ENCODE assay signal across 16 cellular contexts in the genomic region with DNA sequence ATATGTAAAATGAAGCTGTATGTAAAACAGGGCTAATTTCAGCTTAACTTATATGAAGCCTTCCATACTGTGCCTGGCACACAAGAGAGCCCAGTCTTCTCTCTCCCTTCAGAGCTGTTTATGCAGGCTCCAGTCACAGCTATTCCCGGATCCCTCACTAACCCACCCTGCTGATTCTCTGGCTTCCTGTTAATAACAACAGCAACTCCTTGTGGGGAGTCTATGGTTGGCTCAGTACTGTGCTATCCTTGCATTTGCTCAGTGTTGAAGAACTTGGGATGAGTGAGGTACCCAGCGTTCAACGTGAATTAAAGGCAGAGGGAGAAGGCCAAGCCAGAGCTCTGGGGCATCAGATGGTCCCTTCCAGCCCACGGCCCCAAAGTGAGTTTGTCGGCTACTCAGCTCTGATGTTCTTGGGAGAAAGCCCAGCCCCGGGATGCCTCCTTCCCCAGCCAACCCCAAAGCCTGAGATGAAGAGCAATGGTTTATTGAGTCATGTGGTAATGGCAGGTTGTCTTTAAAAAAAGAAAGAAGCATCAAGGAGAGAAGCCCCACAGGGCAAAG. TPM values are rescaled to one million over a fixed set of nuclear protein-coding genes. Genes with fewer than 3 reads are reported as not detected.
DNase-seq lines count a peak whose midpoint lies in the region; ATAC-seq and TF ChIP-seq lines count a peak whose summit lies in the region.
"Had no signal": no experiment of that assay in that cellular context is flagged by ENCODE, and none has a peak within 500 bp of the region (broad histone marks: within the 10 kb centered on the region; RNA-seq: fewer than 3 reads in every experiment).

No MANE protein-coding gene starts in this region.

- no TSS peak for BruUV-seq in mammary epithelial cell (replicated peaks; lab: Mats Ljungman, UMichigan)

- H3K4me3 ChIP-seq in breast epithelium: no peak overlapping the region
- no peak overlapping the region for H3K4me3 ChIP-seq in mammary epithelial cell (replicated peaks in 1 of 3; ENCODE audit: insufficient read depth in 1 of 3, low read depth in 2 of 3, low read length in 3 of 3)
- H3K4me3 ChIP-seq in tibial nerve: no peak overlapping the region
- H3K4me3 ChIP-seq in Karpas-422 (ENCODE audit: low read length): no peak overlapping the region
- H3K4me3 ChIP-seq: smooth muscle cell had no signal

- no peaks in the 10 kb centered on the region for H3K36me3 ChIP-seq in breast epithelium
- H3K36me3 ChIP-seq in mammary epithelial cell (ENCODE audit: insufficient read depth, low read length): no peaks in the 10 kb centered on the region
- H3K36me3 ChIP-seq in tibial nerve: no peaks in the 10 kb centered on the region
- H3K36me3 ChIP-seq in Karpas-422 (ENCODE audit: insufficient read depth, low read length): no peaks in the 10 kb centered on the region

- peaks cover 13% of the 10 kb centered on the region for H3K4me1 Mint-ChIP-seq in central memory CD8-positive, alpha-beta T cell
- H3K4me1 Mint-ChIP-seq in mesothelial cell of epicardium: peaks cover 32% of the 10 kb centered on the region

- no peak overlapping the region for H3K9ac ChIP-seq in mammary epithelial cell (ENCODE audit: insufficient read depth, low read length)
- no peak overlapping the region for H3K9ac ChIP-seq in Karpas-422 (ENCODE audit: low read length)

- TF ChIP-seq CTCF in breast epithelium (IDR thresholded peaks at IDR 0.05) (no peak), mammary epithelial cell (conservative IDR thresholded peaks at IDR 0.05 in 1 of 2, IDR thresholded peaks at IDR 0.05 in 1 of 2; ENCODE audit: extremely low read depth in 1 of 2, insufficient read depth in 1 of 2, low read depth in 1 of 2, low read length in 2 of 2) (no peak), mesothelial cell of epicardium (IDR thresholded peaks at IDR 0.05; ENCODE audit: unreplicated experiment) (no peak), tibial nerve (IDR thresholded peaks at IDR 0.05) (peak in 1 of 5 experiments; percentile 7)

- WGBS in mammary epithelial cell (ENCODE audit: low coverage, missing lambda C conversion rate): 74% methylated on average over 6 of the region's 6 CpGs
- 33 to 42% methylated on average over 6 of the region's 6 CpGs for WGBS in tibial nerve, 2 donors

- H3K4me1 ChIP-seq in breast epithelium (peaks cover 3 to 9% of the 10 kb centered on the region in 2 donors), mammary epithelial cell (ENCODE audit: insufficient read depth, low read length) (peaks cover 24% of the 10 kb centered on the region), tibial nerve (peaks cover 0 to 75% (median 46%) of the 10 kb centered on the region in 4 donors), Karpas-422 (ENCODE audit: low read length) (peaks cover 4% of the 10 kb centered on the region)

- H3K9me2 ChIP-seq in Karpas-422 (replicated peaks; ENCODE audit: insufficient read depth, low read length): no peaks in the 10 kb centered on the region

- CTCF ChIA-PET in mammary epithelial cell (lab: Charles Lee; ENCODE audit: low non-redundant PET): no interaction called here

- no peaks in the 10 kb centered on the region for H3K36me3 Mint-ChIP-seq in central memory CD8-positive, alpha-beta T cell (ENCODE audit: insufficient read depth)
- H3K36me3 Mint-ChIP-seq in mesothelial cell of epicardium: no peaks in the 10 kb centered on the region

- in situ Hi-C loops in mammary epithelial cell (cut with MboI; ENCODE audit: low sequenced_read_pairs in 2 of 2): no loop called here

- no peak for ATAC-seq in central memory CD8-positive, alpha-beta T cell (replicated peaks; ENCODE audit: extremely low read depth, poor library complexity, severe bottlenecking)

- H3K27me3 Mint-ChIP-seq in central memory CD8-positive, alpha-beta T cell: no peaks in the 10 kb centered on the region
- H3K27me3 Mint-ChIP-seq in mesothelial cell of epicardium (ENCODE audit: low read depth): peaks cover 2% of the 10 kb centered on the region

- H3K4me3 Mint-ChIP-seq in central memory CD8-positive, alpha-beta T cell: no peak overlapping the region
- H3K4me3 Mint-ChIP-seq in mesothelial cell of epicardium: no peak overlapping the region

- no peaks in the 10 kb centered on the region for H3K79me2 ChIP-seq in mammary epithelial cell (ENCODE audit: insufficient read depth, low read length)
- no peaks in the 10 kb centered on the region for H3K79me2 ChIP-seq in Karpas-422 (ENCODE audit: low read length)

- peak overlapping the region; percentile 52 for H3K27ac Mint-ChIP-seq in central memory CD8-positive, alpha-beta T cell (ENCODE audit: low read depth)
- peak overlapping the region; percentile 7 for H3K27ac Mint-ChIP-seq in mesothelial cell of epicardium

- H4K20me1 ChIP-seq in mammary epithelial cell (ENCODE audit: insufficient read depth, low read length) (no peaks in the 10 kb centered on the region), Karpas-422 (ENCODE audit: insufficient read depth, low read depth, low read length) (no peaks in the 10 kb centered on the region)

- dilution Hi-C loops in mammary epithelial cell (cut with HindIII; ENCODE audit: low sequenced_read_pairs): loop anchor here (5.0 kb wide), 1 partner anchor 50 kb away; no protein-coding TSS in a partner anchor

- H3K4me2 ChIP-seq in mammary epithelial cell (ENCODE audit: insufficient read depth, low read depth, low read length): no peak overlapping the region
- H3K4me2 ChIP-seq in Karpas-422 (ENCODE audit: low read depth, low read length, poor library complexity, severe bottlenecking): no peak overlapping the region
- H3K4me2 ChIP-seq: smooth muscle cell had no signal

- H3K27me3 ChIP-seq in breast epithelium (no peaks in the 10 kb centered on the region), mammary epithelial cell (ENCODE audit: insufficient read depth, low read length) (no peaks in the 10 kb centered on the region), tibial nerve (no peaks in the 10 kb centered on the region), Karpas-422 (ENCODE audit: low read length) (no peaks in the 10 kb centered on the region)

- no peak for TF ChIP-seq POLR2A in breast epithelium (IDR thresholded peaks at IDR 0.05)
- TF ChIP-seq POLR2A in tibial nerve (IDR thresholded peaks at IDR 0.05): no peak

- H3K9me3 ChIP-seq in breast epithelium: no peaks in the 10 kb centered on the region
- no peaks in the 10 kb centered on the region for H3K9me3 ChIP-seq in mammary epithelial cell (replicated peaks; ENCODE audit: insufficient read depth, low read length)
- H3K9me3 ChIP-seq in tibial nerve: no peaks in the 10 kb centered on the region
- no peaks in the 10 kb centered on the region for H3K9me3 ChIP-seq in Karpas-422 (ENCODE audit: low read length)

- TF ChIP-seq EP300 in tibial nerve (IDR thresholded peaks at IDR 0.05): no peak

- DNase-seq in breast epithelium (ENCODE audit: low spot score in 2 of 2) (no peak), mammary epithelial cell (no peak), mesothelial cell of epicardium (ENCODE audit: low spot score in 2 of 2, unreplicated experiment in 2 of 2) (no peak), tibial nerve (ENCODE audit: low spot score in 2 of 2) (no peak), SKM-1 (lab: John Stamatoyannopoulos, UW; ENCODE audit: unreplicated experiment) (no peak), medulla oblongata (ENCODE audit: extremely low spot score) (no peak), Karpas-422 (no peak)
- DNase-seq in central memory CD8-positive, alpha-beta T cell (ENCODE audit: low spot score in 2 of 2): no peak
- DNase-seq: activated CD8-positive, alpha-beta memory T cell treated with anti-CD3 and anti-CD28 coated beads for 24 hours; activated naive CD4-positive, alpha-beta T cell treated with Interleukin-2 at 50 U/mL for 16 hours; NCI-H1105; NCI-H510A; RPMI8226; T-helper 9 cell; trophoblast cell had no signal

- H3K9me3 Mint-ChIP-seq in central memory CD8-positive, alpha-beta T cell: no peaks in the 10 kb centered on the region
- H3K9me3 Mint-ChIP-seq in mesothelial cell of epicardium: no peaks in the 10 kb centered on the region

- peak overlapping the region; percentile 66 to 79 for H3K27ac ChIP-seq in breast epithelium
- H3K27ac ChIP-seq in mammary epithelial cell (ENCODE audit: insufficient read depth, low read depth, low read length): no peak overlapping the region
- H3K27ac ChIP-seq in tibial nerve: peak overlapping the region; percentile 39 to 95 (median 83)
- no peak overlapping the region for H3K27ac ChIP-seq in Karpas-422 (ENCODE audit: low read length)

- no peak overlapping the region for H2AFZ ChIP-seq in mammary epithelial cell (ENCODE audit: low read depth, low read length)
- no peak overlapping the region for H2AFZ ChIP-seq in Karpas-422 (ENCODE audit: low read length)

- intact Hi-C loops in breast epithelium (cut with DNase I; ENCODE audit: low total_unique reads) (no loop called here), mammary epithelial cell (cut with micrococcal nuclease) (no loop called here)

RNA-seq across cellular contexts. Expression of a gene that starts 43.2 kb away (rescaled TPM):
- total RNA-seq in breast epithelium (10 to 100 TPM in 2 of 3 donors, 1 to 10 TPM in 1; 4.3 to 61.2 (median 40.3) TPM), mammary epithelial cell (10 to 100 TPM; 23.8 to 28.6 TPM), mesothelial cell of epicardium (16.6 to 21.4 TPM (median 20.1 TPM) in 3 replicates), tibial nerve (10 to 100 TPM in 3 of 4 donors, 1 to 10 TPM in 1; 8.7 to 20.7 (median 11.3) TPM)
- 12.8 TPM for polyA plus RNA-seq in mammary epithelial cell
- polyA minus RNA-seq in mammary epithelial cell: 33.5 TPM
- 43.3 and 85.3 TPM in 2 replicates for total RNA-seq in Karpas-422 (2014; rRNA removed; shearing (Covaris generic); ENCODE audit: low replicate concordance)

Comparison
In these comparisons a context has a peak if more than half of its experiments do, and no peak if none do; other contexts are left out.
1. H3K27ac ChIP-seq: peak in breast epithelium (2 of 2) and tibial nerve (4 of 4); none in mammary epithelial cell (single experiment) and Karpas-422 (single experiment).